ENCODE assay signal across 14 cellular contexts in genomic region chr3:9622438-9622837, GRCh38. TPM values are rescaled to one million over a fixed set of nuclear protein-coding genes. Genes with fewer than 3 reads are reported as not detected.
DNase-seq lines count a peak whose midpoint lies in the region; ATAC-seq and TF ChIP-seq lines count a peak whose summit lies in the region.
"Had no signal": no experiment of that assay in that cellular context is flagged by ENCODE, and none has a peak within 500 bp of the region (broad histone marks: within the 10 kb centered on the region; RNA-seq: fewer than 3 reads in every experiment).

No MANE protein-coding gene starts in this region.

- H3K27ac Mint-ChIP-seq in WTC11, result no peak overlapping the region

- CTCF ChIA-PET in WTC11 (lab: Charles Lee), result interaction anchor here (1.3 kb wide), 1 partner anchor 122 kb away, joined by 3 read pairs; no protein-coding TSS in a partner anchor

- intact Hi-C loops in prostate gland (cut with DNase I), result no loop called here

- peaks cover 5% of the 10 kb centered on the region; the same call in 1 of the 2 replicates for H3K36me3 Mint-ChIP-seq in WTC11
- H3K36me3 Mint-ChIP-seq: CD8-positive, alpha-beta memory T cell had no signal

- peak; percentile 52 for ATAC-seq in WTC11
- ATAC-seq: HCT116 had no signal

- no peaks in the 10 kb centered on the region for H3K27me3 ChIP-seq in prostate gland (replicated peaks; ENCODE audit: insufficient read depth)
- H3K27me3 ChIP-seq in right atrium auricular region, result no peaks in the 10 kb centered on the region

- 33% methylated on average over 5 of the region's 5 CpGs for WGBS in prostate gland

- H3K4me1 ChIP-seq in prostate gland (replicated peaks) (no peaks in the 10 kb centered on the region), right atrium auricular region (no peaks in the 10 kb centered on the region)

- H3K27me3 Mint-ChIP-seq in WTC11 (ENCODE audit: low read depth), result peaks cover 8% of the 10 kb centered on the region

- DNase-seq in ELF-1 (ENCODE audit: low read depth, low spot score) (peak; percentile 52), NCI-H226 (peak; percentile 84), WTC11 (ENCODE audit: low spot score) (no peak), prostate gland (ENCODE audit: low spot score) (peak; percentile 52), right atrium auricular region (ENCODE audit: low spot score) (no peak), RKO (ENCODE audit: low spot score) (no peak), cerebellum (ENCODE audit: low spot score) (no peak)
- DNase-seq: CD8-positive, alpha-beta memory T cell; NCI-H1092; NCI-H1694 treated with DMSO at 0.1 percent for 48 hours; NCI-H774; T-helper 1 cell had no signal

- no peak for TF ChIP-seq POLR2A in prostate gland (IDR thresholded peaks at IDR 0.05)

- H3K4me1 Mint-ChIP-seq in WTC11, result peaks cover 7% of the 10 kb centered on the region
- H3K4me1 Mint-ChIP-seq: CD8-positive, alpha-beta memory T cell had no signal

- H3K27ac ChIP-seq in prostate gland, result no peak overlapping the region
- H3K27ac ChIP-seq in right atrium auricular region, result no peak overlapping the region

- H3K9me3 ChIP-seq in prostate gland, result no peaks in the 10 kb centered on the region
- no peaks in the 10 kb centered on the region for H3K9me3 ChIP-seq in right atrium auricular region

- TF ChIP-seq CTCF in WTC11 (IDR thresholded peaks at IDR 0.05), result no peak
- TF ChIP-seq CTCF in prostate gland (IDR thresholded peaks at IDR 0.05), result no peak
- no peak for TF ChIP-seq CTCF in right atrium auricular region (IDR thresholded peaks at IDR 0.05)

- POLR2A ChIA-PET in WTC11 (lab: Charles Lee), result interaction anchor here (0.6 kb wide), 1 partner anchor 99 kb away, joined by 3 read pairs; no protein-coding TSS in a partner anchor

- H3K4me3 ChIP-seq in prostate gland (no peak overlapping the region), right atrium auricular region (no peak overlapping the region)
- H3K4me3 ChIP-seq: K562 had no signal

- H3K4me3 Mint-ChIP-seq in WTC11, result no peak overlapping the region
- H3K4me3 Mint-ChIP-seq: CD8-positive, alpha-beta memory T cell had no signal

- H3K36me3 ChIP-seq in prostate gland (no peaks in the 10 kb centered on the region), right atrium auricular region (no peaks in the 10 kb centered on the region)

- H3K9me3 Mint-ChIP-seq in WTC11, result peaks cover 18% of the 10 kb centered on the region

TF ChIP-seq in WTC11, 78 proteins besides CTCF, POLR2A, EP300 and RAD21:
- TF ChIP-seq ZNF281 (CRISPR knock-in tag; IDR thresholded peaks at IDR 0.05) (no peak), PREB (CRISPR knock-in tag; IDR thresholded peaks at IDR 0.05; ENCODE audit: borderline replicate concordance) (no peak), TEAD4 (CRISPR knock-in tag; IDR thresholded peaks at IDR 0.05) (no peak), ATF3 (CRISPR knock-in tag; conservative IDR thresholded peaks at IDR 0.05) (no peak), TCF7 (CRISPR knock-in tag; IDR thresholded peaks at IDR 0.05; ENCODE audit: low read depth) (no peak)

RNA-seq across cellular contexts. Expression of gene MTMR14, which starts 26.9 kb away (rescaled TPM):
- total RNA-seq in WTC11 (2021) (46.7 to 47.9 TPM (median 47.5 TPM) in 3 replicates), prostate gland (10 to 100 TPM; 30.3 to 59.8 TPM), right atrium auricular region (10 to 100 TPM; 47.6 to 52.0 TPM), cerebellum (17.0 TPM)

Comparison
In these comparisons a context has a peak if more than half of its experiments do, and no peak if none do; other contexts are left out.
1. DNase-seq: peak in ELF-1 (single experiment), NCI-H226 (single experiment) and prostate gland (single experiment); none in WTC11 (single experiment), right atrium auricular region (single experiment), RKO (single experiment) and cerebellum (single experiment).